ENCODE assay signal across 11 cellular contexts in genomic region chr3:31948255-31948654, GRCh38. TPM values are rescaled to one million over a fixed set of nuclear protein-coding genes. Genes with fewer than 3 reads are reported as not detected.
"Had no signal": no experiment of that assay in that cellular context is flagged by ENCODE, and none has a peak within 500 bp of the region (broad histone marks: within the 10 kb centered on the region; RNA-seq: fewer than 3 reads in every experiment).

No MANE protein-coding gene starts in this region.

- ATAC-seq: activated CD8-positive, alpha-beta T cell treated with anti-CD3 and anti-CD28 coated beads for 36 hours; activated naive CD8-positive, alpha-beta T cell treated with anti-CD3 and anti-CD28 coated beads, Interleukin-2, amount 50 U/mL, for 24 hours had no signal

- H3K27ac ChIP-seq: ascending aorta, heart right ventricle, parathyroid adenoma had no signal

- H3K9me3 ChIP-seq: ascending aorta, transverse colon had no signal

- H3K9ac ChIP-seq: parathyroid adenoma had no signal

- H3K4me3 ChIP-seq: ascending aorta, heart right ventricle, transverse colon had no signal

- H3K27me3 ChIP-seq: ascending aorta, heart right ventricle, transverse colon had no signal

- H3K36me3 ChIP-seq: ascending aorta, heart right ventricle, transverse colon had no signal

- H3K79me2 ChIP-seq: parathyroid adenoma had no signal

- DNase-seq: activated CD4-positive, alpha-beta T cell treated with anti-CD3 and anti-CD28 coated beads for 4 hours; activated CD8-positive, alpha-beta memory T cell treated with anti-CD3 and anti-CD28 coated beads, Interleukin-2, amount 50 U/mL, for 48 hours; activated CD8-positive, alpha-beta T cell treated with anti-CD3 and anti-CD28 coated beads for 36 hours; activated naive CD4-positive, alpha-beta T cell treated with Interleukin-2 at 50 U/mL for 16 hours; activated naive CD8-positive, alpha-beta T cell treated with anti-CD3 and anti-CD28 coated beads, Interleukin-2, amount 50 U/mL, for 24 hours; heart right ventricle; islet precursor cell; transverse colon had no signal

- H2AFZ ChIP-seq: parathyroid adenoma had no signal

- FAIRE-seq: frontal cortex had no signal

- H3K4me1 ChIP-seq: ascending aorta, parathyroid adenoma had no signal

RNA-seq across cellular contexts. Expression of gene ZNF860, which starts 33.3 kb away (rescaled TPM):
- total RNA-seq: activated CD8-positive, alpha-beta T cell treated with anti-CD3 and anti-CD28 coated beads for 36 hours had no signal
